In the genomic region with DNA sequence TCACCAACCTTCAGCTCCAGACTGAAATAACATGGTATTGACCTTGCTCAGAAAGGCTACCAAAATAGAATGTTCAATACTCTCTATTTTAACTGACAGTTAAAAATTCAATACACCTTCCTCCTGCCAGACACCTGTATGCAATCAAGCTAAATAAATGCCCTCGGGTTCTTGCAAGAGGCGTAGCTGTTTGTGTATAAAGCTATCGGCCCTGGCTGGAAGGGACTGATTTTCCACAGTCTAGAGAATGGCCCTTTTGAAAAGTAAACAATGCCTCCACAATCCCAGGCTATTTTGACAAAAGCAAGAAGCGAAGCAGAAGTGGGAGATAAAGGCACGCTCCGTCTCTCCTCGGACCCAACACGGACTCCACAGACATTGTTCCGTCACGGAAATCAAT, we compare ENCODE assay signal across 20 cellular contexts.
"Had no signal": no experiment of that assay in that cellular context is flagged by ENCODE, and none has a peak within 500 bp of the region (broad histone marks: within the 10 kb centered on the region; RNA-seq: fewer than 3 reads in every experiment).

No MANE protein-coding gene starts in this region.

- H3K27ac ChIP-seq: left lung, lower lobe of right lung, right lobe of liver, thoracic aorta, uterus had no signal

- H3K9me3 ChIP-seq: left lung, lower lobe of right lung, right lobe of liver, thoracic aorta, uterus had no signal

- ATAC-seq: left lung, lower lobe of right lung, right lobe of liver had no signal

- H3K4me3 ChIP-seq: left lung, lower lobe of right lung, right lobe of liver, thoracic aorta, uterus had no signal

- H3K36me3 ChIP-seq: left lung, lower lobe of right lung, right lobe of liver, thoracic aorta, uterus had no signal

- H3K4me1 ChIP-seq: left lung, lower lobe of right lung, uterus had no signal

- H3K27me3 ChIP-seq: right lobe of liver, uterus had no signal

- FAIRE-seq: bronchial epithelial cell, colon, frontal cortex, islet of Langerhans had no signal

- DNase-seq: activated CD4-positive, alpha-beta T cell treated with anti-CD3 and anti-CD28 coated beads for 4 hours; activated CD4-positive, alpha-beta T cell treated with anti-CD3 and anti-CD28 coated beads, Interleukin-2, amount 50 U/mL, for 4 hours; activated CD4-positive, CD25-positive, alpha-beta regulatory T cell; activated effector memory CD4-positive, alpha-beta T cell treated with Interleukin-2 at 50 U/mL for 16 hours; activated naive CD4-positive, alpha-beta T cell treated with Interleukin-2 at 50 U/mL for 16 hours; activated T-cell treated with anti-CD3 and anti-CD28 coated beads for 4 hours; anterior cingulate cortex; effector memory CD4-positive, alpha-beta T cell; glutamatergic neuron; left lung; lower lobe of right lung; mesendoderm; right lobe of liver; stimulated activated CD4-positive, alpha-beta T cell treated with anti-CD3 and anti-CD28 coated beads, Interleukin-4, amount 100 ng/mL, for 1 hour; uterus had no signal
